1 cellular context compared by ENCODE assay signal in the genomic region with DNA sequence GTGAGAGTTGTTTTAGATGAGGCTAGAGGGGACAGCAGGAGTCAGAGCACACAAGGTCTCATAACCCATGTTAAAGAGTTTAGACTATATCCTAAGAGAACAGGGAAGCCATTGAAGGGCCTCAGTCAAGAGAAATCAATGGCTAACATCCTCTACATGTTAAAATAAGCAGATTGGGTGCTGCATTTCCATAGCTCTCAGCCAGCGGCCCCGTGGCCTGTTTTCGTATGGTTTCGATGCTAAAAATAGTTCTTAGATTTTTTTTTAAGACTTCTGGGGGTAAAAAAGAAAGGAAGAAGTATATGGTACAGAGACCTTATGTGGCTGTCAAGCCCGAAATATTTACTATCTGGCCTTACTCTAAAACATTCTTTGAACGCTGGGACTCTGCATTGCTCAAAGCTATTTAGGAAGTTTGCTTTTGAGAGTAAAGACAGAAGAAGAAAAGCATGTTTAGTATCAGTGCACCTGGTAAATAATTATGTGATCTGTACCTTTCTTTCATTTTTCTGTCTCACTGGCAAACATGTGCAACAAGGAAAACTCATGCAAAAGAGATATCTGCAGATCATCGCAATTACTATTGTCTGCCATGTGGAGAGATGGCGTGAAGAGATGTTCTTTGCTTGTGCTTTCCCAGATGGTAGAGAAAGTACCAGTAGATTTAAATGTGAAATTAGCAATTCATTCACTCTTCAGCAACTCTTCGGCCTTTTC.
TF ChIP-seq lines count a peak whose summit lies in the region.

No MANE protein-coding gene starts in this region.

TF ChIP-seq in K562, 482 proteins besides CTCF, POLR2A, EP300 and RAD21 (continued from another document and continues in another):
- TF ChIP-seq, protein P1, sequence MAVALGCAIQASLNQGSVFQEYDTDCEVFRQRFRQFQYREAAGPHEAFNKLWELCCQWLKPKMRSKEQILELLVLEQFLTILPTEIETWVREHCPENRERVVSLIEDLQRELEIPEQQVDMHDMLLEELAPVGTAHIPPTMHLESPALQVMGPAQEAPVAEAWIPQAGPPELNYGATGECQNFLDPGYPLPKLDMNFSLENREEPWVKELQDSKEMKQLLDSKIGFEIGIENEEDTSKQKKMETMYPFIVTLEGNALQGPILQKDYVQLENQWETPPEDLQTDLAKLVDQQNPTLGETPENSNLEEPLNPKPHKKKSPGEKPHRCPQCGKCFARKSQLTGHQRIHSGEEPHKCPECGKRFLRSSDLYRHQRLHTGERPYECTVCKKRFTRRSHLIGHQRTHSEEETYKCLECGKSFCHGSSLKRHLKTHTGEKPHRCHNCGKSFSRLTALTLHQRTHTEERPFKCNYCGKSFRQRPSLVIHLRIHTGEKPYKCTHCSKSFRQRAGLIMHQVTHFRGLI (CRISPR knock-in tag; IDR thresholded peaks at IDR 0.05): no peak
- TF ChIP-seq, protein P2, sequence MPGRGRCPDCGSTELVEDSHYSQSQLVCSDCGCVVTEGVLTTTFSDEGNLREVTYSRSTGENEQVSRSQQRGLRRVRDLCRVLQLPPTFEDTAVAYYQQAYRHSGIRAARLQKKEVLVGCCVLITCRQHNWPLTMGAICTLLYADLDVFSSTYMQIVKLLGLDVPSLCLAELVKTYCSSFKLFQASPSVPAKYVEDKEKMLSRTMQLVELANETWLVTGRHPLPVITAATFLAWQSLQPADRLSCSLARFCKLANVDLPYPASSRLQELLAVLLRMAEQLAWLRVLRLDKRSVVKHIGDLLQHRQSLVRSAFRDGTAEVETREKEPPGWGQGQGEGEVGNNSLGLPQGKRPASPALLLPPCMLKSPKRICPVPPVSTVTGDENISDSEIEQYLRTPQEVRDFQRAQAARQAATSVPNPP (IDR thresholded peaks at IDR 0.05; ENCODE audit: borderline replicate concordance, insufficient read depth, insufficient read length): no peak
- TF ChIP-seq ZNF561 (CRISPR knock-in tag; conservative IDR thresholded peaks at IDR 0.05) (no peak), CTBP1 (IDR thresholded peaks at IDR 0.05; ENCODE audit: borderline replicate concordance) (no peak), SOX6 (IDR thresholded peaks at IDR 0.05) (no peak), PTTG1 (tag; IDR thresholded peaks at IDR 0.05; ENCODE audit: low read depth) (no peak), HNRNPK (IDR thresholded peaks at IDR 0.05; ENCODE audit: low read depth, low read length, poor library complexity, severe bottlenecking) (no peak), TCF3 (CRISPR knock-in tag; IDR thresholded peaks at IDR 0.05) (no peak), SUPT5H (IDR thresholded peaks at IDR 0.05) (peak; percentile 39; the same call in 1 of the 2 replicates), CREB1 (IDR thresholded peaks at IDR 0.05) (no peak), CREB1 (CRISPR knock-in tag; IDR thresholded peaks at IDR 0.05) (no peak), WHSC1 (IDR thresholded peaks at IDR 0.05; ENCODE audit: low read length) (no peak)
- TF ChIP-seq, protein P3, sequence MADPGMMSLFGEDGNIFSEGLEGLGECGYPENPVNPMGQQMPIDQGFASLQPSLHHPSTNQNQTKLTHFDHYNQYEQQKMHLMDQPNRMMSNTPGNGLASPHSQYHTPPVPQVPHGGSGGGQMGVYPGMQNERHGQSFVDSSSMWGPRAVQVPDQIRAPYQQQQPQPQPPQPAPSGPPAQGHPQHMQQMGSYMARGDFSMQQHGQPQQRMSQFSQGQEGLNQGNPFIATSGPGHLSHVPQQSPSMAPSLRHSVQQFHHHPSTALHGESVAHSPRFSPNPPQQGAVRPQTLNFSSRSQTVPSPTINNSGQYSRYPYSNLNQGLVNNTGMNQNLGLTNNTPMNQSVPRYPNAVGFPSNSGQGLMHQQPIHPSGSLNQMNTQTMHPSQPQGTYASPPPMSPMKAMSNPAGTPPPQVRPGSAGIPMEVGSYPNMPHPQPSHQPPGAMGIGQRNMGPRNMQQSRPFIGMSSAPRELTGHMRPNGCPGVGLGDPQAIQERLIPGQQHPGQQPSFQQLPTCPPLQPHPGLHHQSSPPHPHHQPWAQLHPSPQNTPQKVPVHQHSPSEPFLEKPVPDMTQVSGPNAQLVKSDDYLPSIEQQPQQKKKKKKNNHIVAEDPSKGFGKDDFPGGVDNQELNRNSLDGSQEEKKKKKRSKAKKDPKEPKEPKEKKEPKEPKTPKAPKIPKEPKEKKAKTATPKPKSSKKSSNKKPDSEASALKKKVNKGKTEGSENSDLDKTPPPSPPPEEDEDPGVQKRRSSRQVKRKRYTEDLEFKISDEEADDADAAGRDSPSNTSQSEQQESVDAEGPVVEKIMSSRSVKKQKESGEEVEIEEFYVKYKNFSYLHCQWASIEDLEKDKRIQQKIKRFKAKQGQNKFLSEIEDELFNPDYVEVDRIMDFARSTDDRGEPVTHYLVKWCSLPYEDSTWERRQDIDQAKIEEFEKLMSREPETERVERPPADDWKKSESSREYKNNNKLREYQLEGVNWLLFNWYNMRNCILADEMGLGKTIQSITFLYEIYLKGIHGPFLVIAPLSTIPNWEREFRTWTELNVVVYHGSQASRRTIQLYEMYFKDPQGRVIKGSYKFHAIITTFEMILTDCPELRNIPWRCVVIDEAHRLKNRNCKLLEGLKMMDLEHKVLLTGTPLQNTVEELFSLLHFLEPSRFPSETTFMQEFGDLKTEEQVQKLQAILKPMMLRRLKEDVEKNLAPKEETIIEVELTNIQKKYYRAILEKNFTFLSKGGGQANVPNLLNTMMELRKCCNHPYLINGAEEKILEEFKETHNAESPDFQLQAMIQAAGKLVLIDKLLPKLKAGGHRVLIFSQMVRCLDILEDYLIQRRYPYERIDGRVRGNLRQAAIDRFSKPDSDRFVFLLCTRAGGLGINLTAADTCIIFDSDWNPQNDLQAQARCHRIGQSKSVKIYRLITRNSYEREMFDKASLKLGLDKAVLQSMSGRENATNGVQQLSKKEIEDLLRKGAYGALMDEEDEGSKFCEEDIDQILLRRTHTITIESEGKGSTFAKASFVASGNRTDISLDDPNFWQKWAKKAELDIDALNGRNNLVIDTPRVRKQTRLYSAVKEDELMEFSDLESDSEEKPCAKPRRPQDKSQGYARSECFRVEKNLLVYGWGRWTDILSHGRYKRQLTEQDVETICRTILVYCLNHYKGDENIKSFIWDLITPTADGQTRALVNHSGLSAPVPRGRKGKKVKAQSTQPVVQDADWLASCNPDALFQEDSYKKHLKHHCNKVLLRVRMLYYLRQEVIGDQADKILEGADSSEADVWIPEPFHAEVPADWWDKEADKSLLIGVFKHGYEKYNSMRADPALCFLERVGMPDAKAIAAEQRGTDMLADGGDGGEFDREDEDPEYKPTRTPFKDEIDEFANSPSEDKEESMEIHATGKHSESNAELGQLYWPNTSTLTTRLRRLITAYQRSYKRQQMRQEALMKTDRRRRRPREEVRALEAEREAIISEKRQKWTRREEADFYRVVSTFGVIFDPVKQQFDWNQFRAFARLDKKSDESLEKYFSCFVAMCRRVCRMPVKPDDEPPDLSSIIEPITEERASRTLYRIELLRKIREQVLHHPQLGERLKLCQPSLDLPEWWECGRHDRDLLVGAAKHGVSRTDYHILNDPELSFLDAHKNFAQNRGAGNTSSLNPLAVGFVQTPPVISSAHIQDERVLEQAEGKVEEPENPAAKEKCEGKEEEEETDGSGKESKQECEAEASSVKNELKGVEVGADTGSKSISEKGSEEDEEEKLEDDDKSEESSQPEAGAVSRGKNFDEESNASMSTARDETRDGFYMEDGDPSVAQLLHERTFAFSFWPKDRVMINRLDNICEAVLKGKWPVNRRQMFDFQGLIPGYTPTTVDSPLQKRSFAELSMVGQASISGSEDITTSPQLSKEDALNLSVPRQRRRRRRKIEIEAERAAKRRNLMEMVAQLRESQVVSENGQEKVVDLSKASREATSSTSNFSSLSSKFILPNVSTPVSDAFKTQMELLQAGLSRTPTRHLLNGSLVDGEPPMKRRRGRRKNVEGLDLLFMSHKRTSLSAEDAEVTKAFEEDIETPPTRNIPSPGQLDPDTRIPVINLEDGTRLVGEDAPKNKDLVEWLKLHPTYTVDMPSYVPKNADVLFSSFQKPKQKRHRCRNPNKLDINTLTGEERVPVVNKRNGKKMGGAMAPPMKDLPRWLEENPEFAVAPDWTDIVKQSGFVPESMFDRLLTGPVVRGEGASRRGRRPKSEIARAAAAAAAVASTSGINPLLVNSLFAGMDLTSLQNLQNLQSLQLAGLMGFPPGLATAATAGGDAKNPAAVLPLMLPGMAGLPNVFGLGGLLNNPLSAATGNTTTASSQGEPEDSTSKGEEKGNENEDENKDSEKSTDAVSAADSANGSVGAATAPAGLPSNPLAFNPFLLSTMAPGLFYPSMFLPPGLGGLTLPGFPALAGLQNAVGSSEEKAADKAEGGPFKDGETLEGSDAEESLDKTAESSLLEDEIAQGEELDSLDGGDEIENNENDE (IDR thresholded peaks at IDR 0.05; ENCODE audit: low read depth, low read length): no peak
- TF ChIP-seq, protein P4, sequence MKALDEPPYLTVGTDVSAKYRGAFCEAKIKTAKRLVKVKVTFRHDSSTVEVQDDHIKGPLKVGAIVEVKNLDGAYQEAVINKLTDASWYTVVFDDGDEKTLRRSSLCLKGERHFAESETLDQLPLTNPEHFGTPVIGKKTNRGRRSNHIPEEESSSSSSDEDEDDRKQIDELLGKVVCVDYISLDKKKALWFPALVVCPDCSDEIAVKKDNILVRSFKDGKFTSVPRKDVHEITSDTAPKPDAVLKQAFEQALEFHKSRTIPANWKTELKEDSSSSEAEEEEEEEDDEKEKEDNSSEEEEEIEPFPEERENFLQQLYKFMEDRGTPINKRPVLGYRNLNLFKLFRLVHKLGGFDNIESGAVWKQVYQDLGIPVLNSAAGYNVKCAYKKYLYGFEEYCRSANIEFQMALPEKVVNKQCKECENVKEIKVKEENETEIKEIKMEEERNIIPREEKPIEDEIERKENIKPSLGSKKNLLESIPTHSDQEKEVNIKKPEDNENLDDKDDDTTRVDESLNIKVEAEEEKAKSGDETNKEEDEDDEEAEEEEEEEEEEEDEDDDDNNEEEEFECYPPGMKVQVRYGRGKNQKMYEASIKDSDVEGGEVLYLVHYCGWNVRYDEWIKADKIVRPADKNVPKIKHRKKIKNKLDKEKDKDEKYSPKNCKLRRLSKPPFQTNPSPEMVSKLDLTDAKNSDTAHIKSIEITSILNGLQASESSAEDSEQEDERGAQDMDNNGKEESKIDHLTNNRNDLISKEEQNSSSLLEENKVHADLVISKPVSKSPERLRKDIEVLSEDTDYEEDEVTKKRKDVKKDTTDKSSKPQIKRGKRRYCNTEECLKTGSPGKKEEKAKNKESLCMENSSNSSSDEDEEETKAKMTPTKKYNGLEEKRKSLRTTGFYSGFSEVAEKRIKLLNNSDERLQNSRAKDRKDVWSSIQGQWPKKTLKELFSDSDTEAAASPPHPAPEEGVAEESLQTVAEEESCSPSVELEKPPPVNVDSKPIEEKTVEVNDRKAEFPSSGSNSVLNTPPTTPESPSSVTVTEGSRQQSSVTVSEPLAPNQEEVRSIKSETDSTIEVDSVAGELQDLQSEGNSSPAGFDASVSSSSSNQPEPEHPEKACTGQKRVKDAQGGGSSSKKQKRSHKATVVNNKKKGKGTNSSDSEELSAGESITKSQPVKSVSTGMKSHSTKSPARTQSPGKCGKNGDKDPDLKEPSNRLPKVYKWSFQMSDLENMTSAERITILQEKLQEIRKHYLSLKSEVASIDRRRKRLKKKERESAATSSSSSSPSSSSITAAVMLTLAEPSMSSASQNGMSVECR (CRISPR knock-in tag; IDR thresholded peaks at IDR 0.05): no peak
- TF ChIP-seq, protein P5, sequence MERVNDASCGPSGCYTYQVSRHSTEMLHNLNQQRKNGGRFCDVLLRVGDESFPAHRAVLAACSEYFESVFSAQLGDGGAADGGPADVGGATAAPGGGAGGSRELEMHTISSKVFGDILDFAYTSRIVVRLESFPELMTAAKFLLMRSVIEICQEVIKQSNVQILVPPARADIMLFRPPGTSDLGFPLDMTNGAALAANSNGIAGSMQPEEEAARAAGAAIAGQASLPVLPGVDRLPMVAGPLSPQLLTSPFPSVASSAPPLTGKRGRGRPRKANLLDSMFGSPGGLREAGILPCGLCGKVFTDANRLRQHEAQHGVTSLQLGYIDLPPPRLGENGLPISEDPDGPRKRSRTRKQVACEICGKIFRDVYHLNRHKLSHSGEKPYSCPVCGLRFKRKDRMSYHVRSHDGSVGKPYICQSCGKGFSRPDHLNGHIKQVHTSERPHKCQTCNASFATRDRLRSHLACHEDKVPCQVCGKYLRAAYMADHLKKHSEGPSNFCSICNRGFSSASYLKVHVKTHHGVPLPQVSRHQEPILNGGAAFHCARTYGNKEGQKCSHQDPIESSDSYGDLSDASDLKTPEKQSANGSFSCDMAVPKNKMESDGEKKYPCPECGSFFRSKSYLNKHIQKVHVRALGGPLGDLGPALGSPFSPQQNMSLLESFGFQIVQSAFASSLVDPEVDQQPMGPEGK (CRISPR knock-in tag; IDR thresholded peaks at IDR 0.05; ENCODE audit: borderline replicate concordance): no peak
- TF ChIP-seq, protein P6, sequence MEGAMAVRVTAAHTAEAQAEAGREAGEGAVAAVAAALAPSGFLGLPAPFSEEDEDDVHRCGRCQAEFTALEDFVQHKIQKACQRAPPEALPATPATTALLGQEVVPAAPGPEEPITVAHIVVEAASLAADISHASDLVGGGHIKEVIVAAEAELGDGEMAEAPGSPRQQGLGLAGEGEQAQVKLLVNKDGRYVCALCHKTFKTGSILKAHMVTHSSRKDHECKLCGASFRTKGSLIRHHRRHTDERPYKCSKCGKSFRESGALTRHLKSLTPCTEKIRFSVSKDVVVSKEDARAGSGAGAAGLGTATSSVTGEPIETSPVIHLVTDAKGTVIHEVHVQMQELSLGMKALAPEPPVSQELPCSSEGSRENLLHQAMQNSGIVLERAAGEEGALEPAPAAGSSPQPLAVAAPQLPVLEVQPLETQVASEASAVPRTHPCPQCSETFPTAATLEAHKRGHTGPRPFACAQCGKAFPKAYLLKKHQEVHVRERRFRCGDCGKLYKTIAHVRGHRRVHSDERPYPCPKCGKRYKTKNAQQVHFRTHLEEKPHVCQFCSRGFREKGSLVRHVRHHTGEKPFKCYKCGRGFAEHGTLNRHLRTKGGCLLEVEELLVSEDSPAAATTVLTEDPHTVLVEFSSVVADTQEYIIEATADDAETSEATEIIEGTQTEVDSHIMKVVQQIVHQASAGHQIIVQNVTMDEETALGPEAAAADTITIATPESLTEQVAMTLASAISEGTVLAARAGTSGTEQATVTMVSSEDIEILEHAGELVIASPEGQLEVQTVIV (CRISPR knock-in tag; IDR thresholded peaks at IDR 0.05; ENCODE audit: borderline replicate concordance): no peak
